24 cellular contexts compared by ENCODE assay signal in the genomic region with DNA sequence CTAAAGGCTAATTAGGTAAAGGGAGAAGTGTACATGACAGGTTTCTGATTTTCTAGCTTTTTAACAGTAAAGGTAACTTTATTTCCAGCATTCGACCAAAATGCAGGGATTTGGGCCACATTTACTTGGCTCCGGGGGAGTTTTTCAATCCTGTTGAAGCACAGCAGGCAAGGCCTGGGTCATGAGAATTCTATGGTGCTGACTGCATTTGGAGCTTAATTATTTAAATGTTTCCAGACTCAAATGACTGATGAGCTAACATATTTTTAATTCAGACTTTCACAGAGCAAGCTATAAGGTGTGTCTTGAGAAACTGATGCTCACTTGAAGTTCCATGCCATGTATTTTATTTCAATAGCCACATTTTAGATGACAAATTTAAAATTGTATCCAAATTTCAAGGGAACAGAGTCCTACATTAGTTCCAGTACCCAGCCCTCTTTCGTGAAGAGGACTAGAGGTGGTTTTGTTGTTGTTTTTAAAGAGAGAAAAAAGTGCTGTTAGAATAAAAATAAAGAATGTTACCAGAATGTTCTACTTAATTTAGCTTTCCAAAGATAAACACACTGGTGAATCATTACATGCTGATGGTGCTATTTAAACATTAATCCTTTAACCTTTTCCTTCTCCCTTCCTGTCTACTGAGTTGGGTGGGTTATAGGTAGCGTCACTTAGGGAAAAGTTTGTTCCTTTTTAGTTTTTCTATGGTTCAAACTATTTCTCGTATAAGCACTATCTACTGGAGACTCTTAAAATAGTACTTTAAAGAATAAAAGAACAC.
DNase-seq lines count a peak whose midpoint lies in the region; TF ChIP-seq lines count a peak whose summit lies in the region.
"Had no signal": no experiment of that assay in that cellular context is flagged by ENCODE, and none has a peak within 500 bp of the region (broad histone marks: within the 10 kb centered on the region; RNA-seq: fewer than 3 reads in every experiment).

No MANE protein-coding gene starts in this region.

- no peaks in the 10 kb centered on the region for H3K9me3 Mint-ChIP-seq in Calu3 (ENCODE audit: low read depth, unreplicated experiment)
- H3K9me3 Mint-ChIP-seq: activated CD8-positive, alpha-beta T cell treated with anti-CD3 and anti-CD28 coated beads for 36 hours; CD8-positive, alpha-beta T cell; endodermal cell had no signal

- peak; percentile 21 for DNase-seq in choroid plexus epithelial cell (ENCODE audit: low read depth)
- DNase-seq in testis = no peak
- DNase-seq in NCI-H226 = no peak
- DNase-seq in Calu3 = no peak
- DNase-seq in NCI-H1417 (lab: John Stamatoyannopoulos, UW) = no peak
- DNase-seq: activated CD4-positive, CD25-positive, alpha-beta regulatory T cell treated with anti-CD3 and anti-CD28 coated beads, Interleukin-2, amount 50 U/mL, for 72 hours; activated gamma-delta T cell treated with Interleukin-2 at 50 U/mL for 16 hours; endodermal cell; GF-D8; GOT3; KG1; mesendoderm; MM.1S; NCI-H146; NCI-H524; SIG-M5; spleen; stimulated activated CD4-positive, alpha-beta T cell treated with anti-CD3 and anti-CD28 coated beads, Interleukin-4, amount 100 ng/mL, for 1 hour; stimulated activated naive CD4-positive, alpha-beta T cell had no signal

- H3K27me3 ChIP-seq in HUES48 (ENCODE audit: control insufficient read depth, insufficient read depth, low read length) (no peaks in the 10 kb centered on the region), iPS-15b (ENCODE audit: control insufficient read depth, insufficient read depth, low read length) (no peaks in the 10 kb centered on the region), testis (no peaks in the 10 kb centered on the region)
- H3K27me3 ChIP-seq: brain microvascular endothelial cell, spleen had no signal

- WGBS in testis, 2 donors = 47 to 51% methylated on average over 5 of the region's 5 CpGs

- no peak overlapping the region for H3K4me3 Mint-ChIP-seq in Calu3 (ENCODE audit: low read depth, unreplicated experiment)
- H3K4me3 Mint-ChIP-seq: activated CD8-positive, alpha-beta T cell treated with anti-CD3 and anti-CD28 coated beads for 36 hours; CD8-positive, alpha-beta T cell; endodermal cell had no signal

- H3K4me1 ChIP-seq in HUES48 (ENCODE audit: control insufficient read depth, insufficient read depth, low read length) (peaks cover 6% of the 10 kb centered on the region), iPS-15b (ENCODE audit: control insufficient read depth, insufficient read depth, low read length) (no peaks in the 10 kb centered on the region), testis (peaks cover 24% of the 10 kb centered on the region)

- CTCF ChIA-PET in Calu3 (lab: Charles Lee) = interaction anchor here (0.6 kb wide), 1 partner anchor 115 kb away, joined by 3 read pairs; no protein-coding TSS in a partner anchor

- H3K27me3 Mint-ChIP-seq in Calu3 (ENCODE audit: unreplicated experiment) = no peaks in the 10 kb centered on the region
- H3K27me3 Mint-ChIP-seq: activated CD8-positive, alpha-beta T cell treated with anti-CD3 and anti-CD28 coated beads for 36 hours had no signal

- peak overlapping the region; percentile 10 for H3K27ac ChIP-seq in HUES48 (ENCODE audit: low read depth, low read length)
- H3K27ac ChIP-seq in testis = peak overlapping the region; percentile 75 to 77
- H3K27ac ChIP-seq: brain microvascular endothelial cell, spleen had no signal

- H3K36me3 ChIP-seq in HUES48 (ENCODE audit: control insufficient read depth, insufficient read depth, low read length) = no peaks in the 10 kb centered on the region
- no peaks in the 10 kb centered on the region for H3K36me3 ChIP-seq in iPS-15b (ENCODE audit: control insufficient read depth, insufficient read depth, low read length)
- no peaks in the 10 kb centered on the region for H3K36me3 ChIP-seq in testis (ENCODE audit: low read depth, missing control alignments)
- H3K36me3 ChIP-seq: brain microvascular endothelial cell, spleen had no signal

- intact Hi-C loops in testis (cut with DNase I; ENCODE audit: low total_unique reads) (no loop called here), Calu3 (cut with micrococcal nuclease; ENCODE audit: unreplicated experiment) (no loop called here)

- H3K4me1 Mint-ChIP-seq in Calu3 (ENCODE audit: low read depth, unreplicated experiment) = no peaks in the 10 kb centered on the region

- H3K9me3 ChIP-seq in HUES48 (ENCODE audit: control insufficient read depth, insufficient read depth, low read length) = no peaks in the 10 kb centered on the region
- H3K9me3 ChIP-seq in iPS-15b (ENCODE audit: control insufficient read depth, insufficient read depth, low read length) = no peaks in the 10 kb centered on the region
- H3K9me3 ChIP-seq in testis = no peaks in the 10 kb centered on the region

- no peaks in the 10 kb centered on the region for H3K36me3 Mint-ChIP-seq in Calu3 (ENCODE audit: insufficient read depth, unreplicated experiment)
- H3K36me3 Mint-ChIP-seq: CD8-positive, alpha-beta T cell had no signal

- no peak for TF ChIP-seq POLR2A in testis (IDR thresholded peaks at IDR 0.05)

- TF ChIP-seq CTCF in choroid plexus epithelial cell (conservative IDR thresholded peaks at IDR 0.05; ENCODE audit: low read depth, low read length) (no peak), testis (IDR thresholded peaks at IDR 0.05) (no peak), Calu3 (IDR thresholded peaks at IDR 0.05; ENCODE audit: unreplicated experiment) (no peak)

- BruUV-seq in Calu3 (replicated peaks; lab: Mats Ljungman, UMichigan) = no TSS peak

- H3K27ac Mint-ChIP-seq in Calu3 (ENCODE audit: unreplicated experiment) = no peak overlapping the region
- H3K27ac Mint-ChIP-seq: activated CD8-positive, alpha-beta T cell treated with anti-CD3 and anti-CD28 coated beads for 36 hours had no signal

- H3K4me3 ChIP-seq in HUES48 (ENCODE audit: low read depth, low read length) (no peak overlapping the region), choroid plexus epithelial cell (ENCODE audit: low read depth, low read length) (no peak overlapping the region), iPS-15b (ENCODE audit: low read depth, low read length) (no peak overlapping the region), testis (no peak overlapping the region)
- H3K4me3 ChIP-seq: spleen had no signal

- no peak overlapping the region for H3K9ac ChIP-seq in HUES48 (ENCODE audit: low read depth, low read length)
- peak overlapping the region; percentile 20 for H3K9ac ChIP-seq in iPS-15b (ENCODE audit: low read depth, low read length)
